ENCODE assay signal across 1 cellular context in the genomic region with DNA sequence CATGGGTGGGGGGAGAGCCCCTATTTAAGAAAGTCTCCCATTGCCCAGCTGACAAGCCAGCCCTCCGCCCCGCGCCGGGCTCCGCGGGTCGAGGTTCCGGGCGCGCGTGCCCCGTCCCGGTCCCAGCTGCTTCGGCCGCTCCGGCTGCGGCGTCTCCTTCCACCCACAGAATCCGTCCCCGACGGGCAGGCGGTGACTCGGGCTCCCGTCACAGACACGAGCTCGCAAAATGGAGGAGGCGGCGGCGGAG.
TF ChIP-seq lines count a peak whose summit lies in the region.

No MANE protein-coding gene starts in this region.

TF ChIP-seq in GM12878, 131 proteins besides CTCF, POLR2A, EP300 and RAD21 (continued from another document):
- TF ChIP-seq STAT1 (conservative IDR thresholded peaks at IDR 0.05) (0 out of 2 replicates have a peak, but pooled peaks have one; percentile 61), JUND (IDR thresholded peaks at IDR 0.05; ENCODE audit: low read depth, low read length) (no peak), E4F1 (IDR thresholded peaks at IDR 0.05; ENCODE audit: borderline replicate concordance, partially characterized antibody) (no peak), TAF1 (IDR thresholded peaks at IDR 0.05; ENCODE audit: borderline replicate concordance, low read depth, low read length) (no peak), CHD1 (IDR thresholded peaks at IDR 0.05; ENCODE audit: low read depth, low read length) (0 out of 2 replicates have a peak, but pooled peaks have one; percentile 80), RB1 (IDR thresholded peaks at IDR 0.05; ENCODE audit: borderline replicate concordance) (0 out of 2 replicates have a peak, but pooled peaks have one; percentile 25), REST (IDR thresholded peaks at IDR 0.05; ENCODE audit: low read depth, low read length) (no peak), TCF12 (IDR thresholded peaks at IDR 0.05; ENCODE audit: low read depth, low read length) (no peak), RFX5 (IDR thresholded peaks at IDR 0.05; ENCODE audit: low read depth, low read length) (no peak), ZBTB11 (CRISPR knock-in tag; IDR thresholded peaks at IDR 0.05) (no peak), NKRF (conservative IDR thresholded peaks at IDR 0.05) (peak; percentile 91), GABPA (IDR thresholded peaks at IDR 0.05; ENCODE audit: low read depth) (no peak), ASH2L (IDR thresholded peaks at IDR 0.05; ENCODE audit: borderline replicate concordance, low read depth) (peak; percentile 27; the same call in 1 of the 2 replicates), DPF2 (IDR thresholded peaks at IDR 0.05) (no peak; the same call in none of the 2 replicates), ZSCAN29 (IDR thresholded peaks at IDR 0.05) (no peak), RAD51 (IDR thresholded peaks at IDR 0.05) (no peak), EGR1 (IDR thresholded peaks at IDR 0.05; ENCODE audit: borderline replicate concordance in 1 of 2, low read depth in 2 of 2, low read length in 2 of 2) (no peak), ZNF384 (IDR thresholded peaks at IDR 0.05; ENCODE audit: borderline replicate concordance, low read depth, low read length) (no peak), STAT3 (IDR thresholded peaks at IDR 0.05; ENCODE audit: low read depth, low read length) (no peak), LARP7 (IDR thresholded peaks at IDR 0.05) (peak; percentile 99; the same call in 1 of the 2 replicates), BCL11A (IDR thresholded peaks at IDR 0.05; ENCODE audit: low read depth, low read length) (no peak), ZZZ3 (IDR thresholded peaks at IDR 0.05; ENCODE audit: control insufficient read depth, insufficient read length, low read depth) (no peak), PAX5 (IDR thresholded peaks at IDR 0.05; ENCODE audit: borderline replicate concordance, low read depth, low read length) (no peak), TCF7 (IDR thresholded peaks at IDR 0.05; ENCODE audit: borderline replicate concordance) (no peak), ZNF207 (IDR thresholded peaks at IDR 0.05; ENCODE audit: borderline replicate concordance) (peak; percentile 62; the same call in 1 of the 2 replicates), ZNF217 (IDR thresholded peaks at IDR 0.05) (no peak; the same call in 1 of the 2 replicates), KLF5 (IDR thresholded peaks at IDR 0.05; ENCODE audit: partially characterized antibody) (peak; percentile 35), USF2 (IDR thresholded peaks at IDR 0.05; ENCODE audit: borderline replicate concordance, low read depth, low read length) (no peak)
- TF ChIP-seq, protein P1, sequence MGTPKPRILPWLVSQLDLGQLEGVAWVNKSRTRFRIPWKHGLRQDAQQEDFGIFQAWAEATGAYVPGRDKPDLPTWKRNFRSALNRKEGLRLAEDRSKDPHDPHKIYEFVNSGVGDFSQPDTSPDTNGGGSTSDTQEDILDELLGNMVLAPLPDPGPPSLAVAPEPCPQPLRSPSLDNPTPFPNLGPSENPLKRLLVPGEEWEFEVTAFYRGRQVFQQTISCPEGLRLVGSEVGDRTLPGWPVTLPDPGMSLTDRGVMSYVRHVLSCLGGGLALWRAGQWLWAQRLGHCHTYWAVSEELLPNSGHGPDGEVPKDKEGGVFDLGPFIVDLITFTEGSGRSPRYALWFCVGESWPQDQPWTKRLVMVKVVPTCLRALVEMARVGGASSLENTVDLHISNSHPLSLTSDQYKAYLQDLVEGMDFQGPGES (IDR thresholded peaks at IDR 0.05): no peak
- TF ChIP-seq, protein P2, sequence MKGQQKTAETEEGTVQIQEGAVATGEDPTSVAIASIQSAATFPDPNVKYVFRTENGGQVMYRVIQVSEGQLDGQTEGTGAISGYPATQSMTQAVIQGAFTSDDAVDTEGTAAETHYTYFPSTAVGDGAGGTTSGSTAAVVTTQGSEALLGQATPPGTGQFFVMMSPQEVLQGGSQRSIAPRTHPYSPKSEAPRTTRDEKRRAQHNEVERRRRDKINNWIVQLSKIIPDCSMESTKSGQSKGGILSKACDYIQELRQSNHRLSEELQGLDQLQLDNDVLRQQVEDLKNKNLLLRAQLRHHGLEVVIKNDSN (IDR thresholded peaks at IDR 0.05; ENCODE audit: borderline replicate concordance, extremely low read length, insufficient read depth, low read depth, low read length): no peak
- TF ChIP-seq, protein P3, sequence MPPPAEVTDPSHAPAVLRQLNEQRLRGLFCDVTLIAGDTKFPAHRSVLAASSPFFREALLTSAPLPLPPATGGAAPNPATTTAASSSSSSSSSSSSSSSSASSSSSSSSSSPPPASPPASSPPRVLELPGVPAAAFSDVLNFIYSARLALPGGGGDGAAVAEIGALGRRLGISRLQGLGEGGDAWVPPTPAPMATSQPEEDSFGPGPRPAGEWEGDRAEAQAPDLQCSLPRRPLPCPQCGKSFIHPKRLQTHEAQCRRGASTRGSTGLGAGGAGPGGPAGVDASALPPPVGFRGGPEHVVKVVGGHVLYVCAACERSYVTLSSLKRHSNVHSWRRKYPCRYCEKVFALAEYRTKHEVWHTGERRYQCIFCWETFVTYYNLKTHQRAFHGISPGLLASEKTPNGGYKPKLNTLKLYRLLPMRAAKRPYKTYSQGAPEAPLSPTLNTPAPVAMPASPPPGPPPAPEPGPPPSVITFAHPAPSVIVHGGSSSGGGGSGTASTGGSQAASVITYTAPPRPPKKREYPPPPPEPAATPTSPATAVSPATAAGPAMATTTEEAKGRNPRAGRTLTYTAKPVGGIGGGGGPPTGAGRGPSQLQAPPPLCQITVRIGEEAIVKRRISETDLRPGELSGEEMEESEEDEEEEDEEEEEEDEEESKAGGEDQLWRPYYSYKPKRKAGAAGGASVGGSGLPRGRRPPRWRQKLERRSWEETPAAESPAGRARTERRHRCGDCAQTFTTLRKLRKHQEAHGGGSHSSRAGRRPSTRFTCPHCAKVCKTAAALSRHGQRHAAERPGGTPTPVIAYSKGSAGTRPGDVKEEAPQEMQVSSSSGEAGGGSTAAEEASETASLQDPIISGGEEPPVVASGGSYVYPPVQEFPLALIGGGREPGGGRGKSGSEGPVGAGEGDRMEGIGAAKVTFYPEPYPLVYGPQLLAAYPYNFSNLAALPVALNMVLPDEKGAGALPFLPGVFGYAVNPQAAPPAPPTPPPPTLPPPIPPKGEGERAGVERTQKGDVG (CRISPR knock-in tag; IDR thresholded peaks at IDR 0.05): no peak
- TF ChIP-seq, protein P4, sequence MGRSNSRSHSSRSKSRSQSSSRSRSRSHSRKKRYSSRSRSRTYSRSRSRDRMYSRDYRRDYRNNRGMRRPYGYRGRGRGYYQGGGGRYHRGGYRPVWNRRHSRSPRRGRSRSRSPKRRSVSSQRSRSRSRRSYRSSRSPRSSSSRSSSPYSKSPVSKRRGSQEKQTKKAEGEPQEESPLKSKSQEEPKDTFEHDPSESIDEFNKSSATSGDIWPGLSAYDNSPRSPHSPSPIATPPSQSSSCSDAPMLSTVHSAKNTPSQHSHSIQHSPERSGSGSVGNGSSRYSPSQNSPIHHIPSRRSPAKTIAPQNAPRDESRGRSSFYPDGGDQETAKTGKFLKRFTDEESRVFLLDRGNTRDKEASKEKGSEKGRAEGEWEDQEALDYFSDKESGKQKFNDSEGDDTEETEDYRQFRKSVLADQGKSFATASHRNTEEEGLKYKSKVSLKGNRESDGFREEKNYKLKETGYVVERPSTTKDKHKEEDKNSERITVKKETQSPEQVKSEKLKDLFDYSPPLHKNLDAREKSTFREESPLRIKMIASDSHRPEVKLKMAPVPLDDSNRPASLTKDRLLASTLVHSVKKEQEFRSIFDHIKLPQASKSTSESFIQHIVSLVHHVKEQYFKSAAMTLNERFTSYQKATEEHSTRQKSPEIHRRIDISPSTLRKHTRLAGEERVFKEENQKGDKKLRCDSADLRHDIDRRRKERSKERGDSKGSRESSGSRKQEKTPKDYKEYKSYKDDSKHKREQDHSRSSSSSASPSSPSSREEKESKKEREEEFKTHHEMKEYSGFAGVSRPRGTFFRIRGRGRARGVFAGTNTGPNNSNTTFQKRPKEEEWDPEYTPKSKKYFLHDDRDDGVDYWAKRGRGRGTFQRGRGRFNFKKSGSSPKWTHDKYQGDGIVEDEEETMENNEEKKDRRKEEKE (IDR thresholded peaks at IDR 0.05): no peak
